21 cellular contexts compared by ENCODE assay signal in genomic region chr5:38375423-38375822, GRCh38.
"Had no signal": no experiment of that assay in that cellular context is flagged by ENCODE, and none has a peak within 500 bp of the region (broad histone marks: within the 10 kb centered on the region; RNA-seq: fewer than 3 reads in every experiment).

No MANE protein-coding gene starts in this region.

- H3K4me3 ChIP-seq: SJCRH30 had no signal

- H3K36me3 ChIP-seq: SJCRH30 had no signal

- H3K4me1 ChIP-seq: SJCRH30 had no signal

- ATAC-seq: HepG2, SK-N-SH treated with all-trans-retinoic acid at 6 μM for 48 hours had no signal

- H3K9me3 ChIP-seq: SJCRH30 had no signal

- H3K27ac ChIP-seq: RWPE1, SJCRH30 had no signal

- DNase-seq: IMR-90, Kasumi-1, KG1, MM.1S, NCI-H1092 treated with DMSO at 0.1 percent for 48 hours, NCI-H1436, NCI-H187 treated with DMSO at 0.1 percent for 48 hours, NCI-H2029 treated with DMSO at 0.1 percent for 48 hours, NCI-H2171, NCI-H226, NCI-H446, NCI-H510A, NCI-H524 treated with DMSO at 0.1 percent for 48 hours, NCI-H69, NCI-H774, SHP77, SJCRH30, T-helper 1 cell had no signal
